In the genomic region with DNA sequence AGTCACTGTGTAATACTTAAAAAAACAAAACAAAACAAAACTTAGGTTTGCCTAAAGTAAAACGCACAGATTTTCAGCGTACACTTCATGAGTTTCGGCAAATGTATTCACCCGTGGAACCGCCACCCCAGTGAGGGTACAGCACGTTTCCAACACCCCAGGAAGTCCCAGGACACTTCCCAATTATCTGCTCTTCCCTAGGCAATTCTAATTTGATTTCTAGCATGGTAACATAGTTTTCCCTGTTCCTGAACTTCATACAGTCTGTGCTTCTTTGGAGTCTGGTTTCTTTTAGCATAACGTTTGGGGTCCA, we compare ENCODE assay signal across 7 cellular contexts. TPM values are rescaled to one million over a fixed set of nuclear protein-coding genes. Genes with fewer than 3 reads are reported as not detected.
DNase-seq lines count a peak whose midpoint lies in the region; ATAC-seq and TF ChIP-seq lines count a peak whose summit lies in the region.

No MANE protein-coding gene starts in this region.

- no TSS peak for BruUV-seq in PC-9 (replicated peaks; lab: Mats Ljungman, UMichigan)

- no peak overlapping the region for H2AK5ac ChIP-seq in trophoblast cell (ENCODE audit: low read length)

- no peaks in the 10 kb centered on the region for H3F3A ChIP-seq in PC-9 (ENCODE audit: insufficient read depth, low read depth)

- H3K4ac ChIP-seq in trophoblast cell (ENCODE audit: low read depth, low read length) = no peak overlapping the region

- H3K9me3 ChIP-seq in PC-9 (ENCODE audit: insufficient read depth, low read depth) (no peaks in the 10 kb centered on the region), esophagus muscularis mucosa (no peaks in the 10 kb centered on the region), trophoblast cell (ENCODE audit: insufficient read depth, low read depth, low read length) (no peaks in the 10 kb centered on the region)

- DNase-seq in PC-9 = no peak
- no peak for DNase-seq in esophagus muscularis mucosa (ENCODE audit: extremely low spot score)
- no peak for DNase-seq in trophoblast cell
- DNase-seq in NCI-H748 treated with DMSO at 0.1 percent for 48 hours (lab: John Stamatoyannopoulos, UW) = no peak

- H3K79me2 ChIP-seq in PC-9 (ENCODE audit: low read depth) (peaks cover 36% of the 10 kb centered on the region), trophoblast cell (ENCODE audit: control insufficient read depth, insufficient read depth, low read length, poor library complexity) (peaks cover 5% of the 10 kb centered on the region)

- POLR2A ChIA-PET in PC-9 (lab: Charles Lee; ENCODE audit: unreplicated experiment) = no interaction called here

- no peak overlapping the region for H3K23ac ChIP-seq in trophoblast cell (ENCODE audit: low read length)

- H2BK12ac ChIP-seq in trophoblast cell (ENCODE audit: low read length) = no peak overlapping the region

- H2AFZ ChIP-seq in PC-9 (peak overlapping the region; percentile 89), trophoblast cell (ENCODE audit: insufficient read depth, low read length, poor library complexity) (peak overlapping the region; percentile 77)

- no peaks in the 10 kb centered on the region for H3K9me2 ChIP-seq in PC-9 (ENCODE audit: insufficient read depth)

- H4K8ac ChIP-seq in trophoblast cell (ENCODE audit: low read depth, low read length) = peak overlapping the region; percentile 30

- peak overlapping the region; percentile 86 for H3K4me2 ChIP-seq in PC-9
- peak overlapping the region; percentile 75 for H3K4me2 ChIP-seq in trophoblast cell (ENCODE audit: low read length)

- CTCF ChIA-PET in PC-9 (lab: Charles Lee) = no interaction called here

- H2BK5ac ChIP-seq in trophoblast cell (ENCODE audit: low read depth, low read length, poor library complexity) = no peak overlapping the region

- no peak for TF ChIP-seq POLR2A in esophagus muscularis mucosa (IDR thresholded peaks at IDR 0.05; ENCODE audit: low read depth)

- H3K79me1 ChIP-seq in trophoblast cell (ENCODE audit: low read length) = peaks cover 9% of the 10 kb centered on the region

- H4K91ac ChIP-seq in trophoblast cell (ENCODE audit: low read depth, low read length) = no peak overlapping the region

- intact Hi-C loops in PC-9 (cut with micrococcal nuclease; ENCODE audit: unreplicated experiment) = loop anchor here (5.0 to 10.0 kb wide), 5 partner anchors 59 to 586 kb away; a partner anchor contains a TSS
- intact Hi-C loops in esophagus muscularis mucosa (cut with DNase I) = loop anchor here (5.0 kb wide), 1 partner anchor 69 kb away; no protein-coding TSS in a partner anchor

- H3K36me3 ChIP-seq in PC-9 (ENCODE audit: low read depth) = no peaks in the 10 kb centered on the region
- H3K36me3 ChIP-seq in esophagus muscularis mucosa = no peaks in the 10 kb centered on the region
- no peaks in the 10 kb centered on the region for H3K36me3 ChIP-seq in trophoblast cell (ENCODE audit: control insufficient read depth in 1 of 2, insufficient read depth in 2 of 2, low read length in 2 of 2)

- ATAC-seq in GM21723 (IDR thresholded peaks at IDR 0.05; ENCODE audit: unreplicated experiment) (peak; percentile 2), GM21423 (IDR thresholded peaks at IDR 0.05; ENCODE audit: unreplicated experiment) (no peak), GM19035 (IDR thresholded peaks at IDR 0.05; ENCODE audit: unreplicated experiment) (no peak)

- no peak overlapping the region for H2BK120ac ChIP-seq in trophoblast cell (ENCODE audit: insufficient read depth, low read length, poor library complexity)

- peak overlapping the region; percentile 89 for H3K9ac ChIP-seq in trophoblast cell (ENCODE audit: low read length)

- TF ChIP-seq EP300 in esophagus muscularis mucosa (IDR thresholded peaks at IDR 0.05) = no peak

- TF ChIP-seq CTCF in PC-9 (conservative IDR thresholded peaks at IDR 0.05) = no peak
- no peak for TF ChIP-seq CTCF in esophagus muscularis mucosa (IDR thresholded peaks at IDR 0.05)

- H3K27me3 ChIP-seq in PC-9 (ENCODE audit: insufficient read depth, low read depth) = no peaks in the 10 kb centered on the region
- H3K27me3 ChIP-seq in esophagus muscularis mucosa = no peaks in the 10 kb centered on the region
- H3K27me3 ChIP-seq in trophoblast cell (ENCODE audit: insufficient read depth, low read length) = no peaks in the 10 kb centered on the region

- no peaks in the 10 kb centered on the region for H3K4me1 ChIP-seq in PC-9 (replicated peaks; ENCODE audit: insufficient read depth)
- H3K4me1 ChIP-seq in esophagus muscularis mucosa = peaks cover 7 to 22% (median 19%) of the 10 kb centered on the region in 4 donors
- peaks cover 2% of the 10 kb centered on the region in 2 experiments for H3K4me1 ChIP-seq in trophoblast cell (ENCODE audit: control insufficient read depth in 1 of 2, insufficient read depth in 2 of 2, low read length in 2 of 2)

- WGBS in esophagus muscularis mucosa = 0% methylated on average over 7 of the region's 7 CpGs
- no CpG with 5 or more reads among the region's 7 CpGs for WGBS in trophoblast cell (ENCODE audit: extremely low coverage, insufficient coverage, insufficient read length)

- H4K12ac ChIP-seq in trophoblast cell (ENCODE audit: low read depth, low read length) = no peak overlapping the region

- no peak overlapping the region for H3K18ac ChIP-seq in trophoblast cell (ENCODE audit: low read length)

- H3K27ac ChIP-seq in PC-9 (no peak overlapping the region), esophagus muscularis mucosa (replicated peaks in 1 of 4) (peak overlapping the region; percentile 97 to 100 (median 98)), trophoblast cell (ENCODE audit: low read depth, low read length) (no peak overlapping the region)

- no peak overlapping the region for H3K14ac ChIP-seq in trophoblast cell (ENCODE audit: low read length)

- no peaks in the 10 kb centered on the region for H4K20me1 ChIP-seq in PC-9 (ENCODE audit: insufficient read depth)

- H3K4me3 ChIP-seq in PC-9 (peak overlapping the region; percentile 71), esophagus muscularis mucosa (peak overlapping the region; percentile 79 to 99 (median 92)), trophoblast cell (ENCODE audit: low read depth, low read length) (no peak overlapping the region)

RNA-seq across cellular contexts. Expression of a gene that starts 0.5 kb away (rescaled TPM):
- total RNA-seq in PC-9 (2021) (36.5 and 52.9 TPM in 2 replicates), esophagus muscularis mucosa (10 to 100 TPM; 38.4 to 53.2 (median 43.1) TPM)
- polyA plus RNA-seq in trophoblast cell (2013) = 15.7 and 16.4 TPM in 2 replicates

Comparison
In these comparisons a context has a peak if more than half of its experiments do, and no peak if none do; other contexts are left out.
1. H3K27ac ChIP-seq: peak in esophagus muscularis mucosa (4 of 4); none in PC-9 (single experiment) and trophoblast cell (single experiment).